1 cellular context compared by ENCODE assay signal in the genomic region with DNA sequence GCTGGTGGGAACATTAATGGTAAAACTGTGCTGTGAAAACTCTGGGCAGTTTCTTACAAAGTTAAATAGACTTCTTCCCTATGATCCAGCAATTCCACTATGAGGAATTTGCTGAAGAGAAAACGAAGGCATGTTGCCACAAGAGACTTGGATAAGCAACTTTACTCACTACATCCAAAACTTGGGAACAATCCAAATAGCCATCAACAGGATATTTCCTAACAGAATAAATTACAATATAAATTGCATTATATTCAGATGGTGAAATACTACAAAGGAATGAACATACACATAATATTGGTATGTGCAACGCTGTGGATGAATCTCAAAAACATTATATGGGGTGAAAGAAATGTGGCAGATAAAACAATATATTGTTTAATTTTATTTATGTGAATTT.
TF ChIP-seq lines count a peak whose summit lies in the region.

No MANE protein-coding gene starts in this region.

TF ChIP-seq in IMR-90, 13 proteins besides CTCF, POLR2A, EP300 and RAD21:
- TF ChIP-seq CEBPB (IDR thresholded peaks at IDR 0.05; ENCODE audit: low read depth, low read length) (peak; percentile 36; the same call in 1 of the 2 replicates), FOS (IDR thresholded peaks at IDR 0.05; ENCODE audit: low read depth, low read length) (no peak)
